Comparison of ENCODE assay signal across 12 cellular contexts in the genomic region with DNA sequence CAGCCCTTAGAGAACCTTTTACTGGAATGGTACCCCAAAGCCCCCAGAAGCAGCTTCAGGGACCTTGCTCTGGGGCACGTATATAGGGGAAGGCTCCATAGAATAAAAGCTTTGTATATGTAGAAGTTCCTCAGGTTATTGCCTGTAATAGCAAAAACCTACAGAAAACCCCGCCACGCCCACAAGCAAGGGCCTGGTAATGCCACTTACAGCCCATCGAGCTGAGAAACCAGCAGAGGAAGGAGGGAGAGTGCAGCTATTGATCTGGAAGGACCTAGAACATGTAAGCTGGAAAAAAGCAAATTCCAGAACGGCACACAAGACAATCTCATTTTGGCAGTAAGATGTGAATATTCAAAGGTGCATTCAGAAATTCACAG. TPM values are rescaled to one million over a fixed set of nuclear protein-coding genes. Genes with fewer than 3 reads are reported as not detected.
DNase-seq lines count a peak whose midpoint lies in the region; ATAC-seq, FAIRE-seq and TF ChIP-seq lines count a peak whose summit lies in the region.
"Had no signal": no experiment of that assay in that cellular context is flagged by ENCODE, and none has a peak within 500 bp of the region (broad histone marks: within the 10 kb centered on the region; RNA-seq: fewer than 3 reads in every experiment).

No MANE protein-coding gene starts in this region.

- H3K36me3 ChIP-seq in left lung (peaks cover 0 to 50% of the 10 kb centered on the region in 2 donors), subcutaneous abdominal adipose tissue (ENCODE audit: control insufficient read depth in 5 of 5, insufficient read depth in 5 of 5, low read length in 5 of 5) (peaks cover 3 to 62% (median 39%) of the 10 kb centered on the region in 5 donors)

- H3K27ac Mint-ChIP-seq in activated CD4-positive, alpha-beta T cell treated with anti-CD3 and anti-CD28 coated beads for 36 hours = no peak overlapping the region
- H3K27ac Mint-ChIP-seq: activated CD4-positive, alpha-beta memory T cell treated with anti-CD3 and anti-CD28 coated beads, Interleukin-2, amount 10 ng/mL, durations not matched to agents 7 days and 5 days had no signal

- H3K27me3 ChIP-seq in left lung (no peaks in the 10 kb centered on the region), subcutaneous abdominal adipose tissue (ENCODE audit: control insufficient read depth in 5 of 5, insufficient read depth in 4 of 5, low read length in 5 of 5) (no peaks in the 10 kb centered on the region)

- no peak overlapping the region for H3K4me3 ChIP-seq in left lung
- no peak overlapping the region for H3K4me3 ChIP-seq in subcutaneous abdominal adipose tissue (ENCODE audit: low read depth in 1 of 5, low read length in 5 of 5)

- peak; percentile 40 for ATAC-seq in left lung
- no peak for ATAC-seq in activated CD4-positive, alpha-beta T cell treated with anti-CD3 and anti-CD28 coated beads for 36 hours

- H3K9ac ChIP-seq in subcutaneous abdominal adipose tissue (ENCODE audit: low read length in 5 of 5) = peak overlapping the region in 2 of 5 donors; percentile 47 to 48

- no peaks in the 10 kb centered on the region for H3K9me3 ChIP-seq in left lung
- no peaks in the 10 kb centered on the region for H3K9me3 ChIP-seq in subcutaneous abdominal adipose tissue (ENCODE audit: control insufficient read depth in 5 of 5, low read length in 5 of 5)

- no peak for TF ChIP-seq CTCF in left lung (IDR thresholded peaks at IDR 0.05)

- no peaks in the 10 kb centered on the region for H3K9me3 Mint-ChIP-seq in activated CD4-positive, alpha-beta T cell treated with anti-CD3 and anti-CD28 coated beads for 36 hours (ENCODE audit: low read depth)
- H3K9me3 Mint-ChIP-seq: activated CD4-positive, alpha-beta memory T cell treated with anti-CD3 and anti-CD28 coated beads, Interleukin-2, amount 10 ng/mL, durations not matched to agents 7 days and 5 days had no signal

- peak; percentile 64 for DNase-seq in DMS53 (lab: John Stamatoyannopoulos, UW)
- DNase-seq in DMS53 treated with DMSO at 0.1 percent for 48 hours (lab: John Stamatoyannopoulos, UW; ENCODE audit: unreplicated experiment) = no peak
- DNase-seq in SW480 (ENCODE audit: low spot score) = peak; percentile 33
- DNase-seq in left lung = peak in 1 of 2 donors; percentile 49
- no peak for DNase-seq in GM12892 (ENCODE audit: insufficient read length)
- no peak for DNase-seq in NK-92 treated with Interleukin-12 subunit alpha and Interleukin-12 subunit beta, amount 100 ng/mL, for 24 hours (lab: John Stamatoyannopoulos, UW)
- no peak for DNase-seq in activated CD4-positive, alpha-beta T cell treated with anti-CD3 and anti-CD28 coated beads for 36 hours
- DNase-seq: NCI-H524 treated with DMSO at 0.1 percent for 48 hours had no signal

- POLR2A ChIA-PET in activated CD4-positive, alpha-beta T cell treated with anti-CD3 and anti-CD28 coated beads for 36 hours (lab: Charles Lee) = no interaction called here

- no peak for FAIRE-seq in GM12892 (lab: Jason Lieb, UNC)

- CTCF ChIA-PET in activated CD4-positive, alpha-beta T cell treated with anti-CD3 and anti-CD28 coated beads for 36 hours (lab: Charles Lee) = interaction anchor here (0.9 to 2.7 kb wide), 6 partner anchors 17 to 308 kb away, joined by 3 to 11 read pairs (median 6); no protein-coding TSS in a partner anchor

- intact Hi-C loops in left lung (cut with DNase I) = loop anchor here in 1 of 2 donors (10.0 kb wide), 1 partner anchor 190 kb away; the partner anchor contains the start of gene RHOB
- intact Hi-C loops in activated CD4-positive, alpha-beta T cell treated with anti-CD3 and anti-CD28 coated beads for 36 hours (cut with DNase I, micrococcal nuclease) = loop anchor here in 1 of 2 experiments (1.0 kb wide), 1 partner anchor 224 kb away; no protein-coding TSS in a partner anchor

- no peak overlapping the region for H3K4me3 Mint-ChIP-seq in activated CD4-positive, alpha-beta T cell treated with anti-CD3 and anti-CD28 coated beads for 36 hours
- H3K4me3 Mint-ChIP-seq: activated CD4-positive, alpha-beta memory T cell treated with anti-CD3 and anti-CD28 coated beads, Interleukin-2, amount 10 ng/mL, durations not matched to agents 7 days and 5 days had no signal

- peak overlapping the region; percentile 69 to 75 for H3K27ac ChIP-seq in left lung
- H3K27ac ChIP-seq in subcutaneous abdominal adipose tissue (ENCODE audit: low read depth, low read length) = peak overlapping the region; percentile 30

- H3K27me3 Mint-ChIP-seq in activated CD4-positive, alpha-beta T cell treated with anti-CD3 and anti-CD28 coated beads for 36 hours = no peaks in the 10 kb centered on the region
- H3K27me3 Mint-ChIP-seq: activated CD4-positive, alpha-beta memory T cell treated with anti-CD3 and anti-CD28 coated beads, Interleukin-2, amount 10 ng/mL, durations not matched to agents 7 days and 5 days had no signal

- H3K4me1 ChIP-seq in left lung (peaks cover 22 to 23% of the 10 kb centered on the region in 2 donors), subcutaneous abdominal adipose tissue (ENCODE audit: control insufficient read depth in 5 of 5, insufficient read depth in 5 of 5, low read length in 5 of 5) (peaks cover 12 to 35% (median 28%) of the 10 kb centered on the region in 5 donors)

- no peaks in the 10 kb centered on the region for H3K4me1 Mint-ChIP-seq in activated CD4-positive, alpha-beta T cell treated with anti-CD3 and anti-CD28 coated beads for 36 hours

- H3K36me3 Mint-ChIP-seq in activated CD4-positive, alpha-beta T cell treated with anti-CD3 and anti-CD28 coated beads for 36 hours (ENCODE audit: low read depth) = peaks cover 2% of the 10 kb centered on the region

- no peak for TF ChIP-seq POLR2A in GM12892 (IDR thresholded peaks at IDR 0.05; ENCODE audit: low read depth, low read length)

RNA-seq across cellular contexts. Expression of gene HS1BP3, which starts 15.8 kb away (rescaled TPM):
- 10 to 100 TPM; 36.1 to 39.7 TPM for total RNA-seq in left lung
- polyA plus RNA-seq in GM12892 (2012; ENCODE audit: missing spikeins) = 7.3 TPM
- 1 to 10 TPM; 6.2 to 7.1 TPM for total RNA-seq in activated CD4-positive, alpha-beta T cell treated with anti-CD3 and anti-CD28 coated beads for 36 hours

RNA-seq across cellular contexts. Expression of gene GDF7, which starts 31.9 kb away (rescaled TPM):
- under 1 TPM; 0.15 to 0.37 TPM for total RNA-seq in left lung
- polyA plus RNA-seq in GM12892 (2012; ENCODE audit: missing spikeins) = 0.19 TPM
- total RNA-seq in activated CD4-positive, alpha-beta T cell treated with anti-CD3 and anti-CD28 coated beads for 36 hours = under 1 TPM in 1 of 2 experiments, not detected in 1; 0.02 TPM
- total RNA-seq: activated CD4-positive, alpha-beta memory T cell treated with anti-CD3 and anti-CD28 coated beads, Interleukin-2, amount 10 ng/mL, durations not matched to agents 7 days and 5 days; LHCN-M2; T-helper 1 cell treated with Interleukin-12 subunit alpha and Interleukin-12 subunit beta and Interleukin-4 antibody, amounts not matched to agents 30 ng/mL and 1 ng/mL, for 36 hours had no signal

Comparison
In these comparisons a context has a peak if more than half of its experiments do, and no peak if none do; other contexts are left out.
1. DNase-seq: peak in DMS53 (single experiment) and SW480 (single experiment); none in DMS53 treated with DMSO at 0.1 percent for 48 hours (single experiment), GM12892 (single experiment), NK-92 treated with Interleukin-12 subunit alpha and Interleukin-12 subunit beta, amount 100 ng/mL, for 24 hours (single experiment) and activated CD4-positive, alpha-beta T cell treated with anti-CD3 and anti-CD28 coated beads for 36 hours (single experiment).
2. RNA of gene HS1BP3, which starts 15.8 kb away (total RNA-seq): 36.1 to 39.7 TPM in left lung; 6.2 to 7.1 TPM in activated CD4-positive, alpha-beta T cell treated with anti-CD3 and anti-CD28 coated beads for 36 hours; every median in the first group is over 4 times any median in the second.